1 cellular context compared by ENCODE assay signal in genomic region chr17:18183334-18184142, GRCh38.
A peak's percentile ranks its signal among the peaks of the same experiment; 100 is the strongest.
TF ChIP-seq lines count a peak whose summit lies in the region.

Gene ALKBH5 (plus strand): TSS chr17:18183828. CDS start chr17:18184244, 416 bp downstream.

TF ChIP-seq in HepG2, 621 proteins besides CTCF, POLR2A, EP300 and RAD21 (continued from another document):
- TF ChIP-seq, protein P1, sequence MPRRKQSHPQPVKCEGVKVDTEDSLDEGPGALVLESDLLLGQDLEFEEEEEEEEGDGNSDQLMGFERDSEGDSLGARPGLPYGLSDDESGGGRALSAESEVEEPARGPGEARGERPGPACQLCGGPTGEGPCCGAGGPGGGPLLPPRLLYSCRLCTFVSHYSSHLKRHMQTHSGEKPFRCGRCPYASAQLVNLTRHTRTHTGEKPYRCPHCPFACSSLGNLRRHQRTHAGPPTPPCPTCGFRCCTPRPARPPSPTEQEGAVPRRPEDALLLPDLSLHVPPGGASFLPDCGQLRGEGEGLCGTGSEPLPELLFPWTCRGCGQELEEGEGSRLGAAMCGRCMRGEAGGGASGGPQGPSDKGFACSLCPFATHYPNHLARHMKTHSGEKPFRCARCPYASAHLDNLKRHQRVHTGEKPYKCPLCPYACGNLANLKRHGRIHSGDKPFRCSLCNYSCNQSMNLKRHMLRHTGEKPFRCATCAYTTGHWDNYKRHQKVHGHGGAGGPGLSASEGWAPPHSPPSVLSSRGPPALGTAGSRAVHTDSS (CRISPR knock-in tag; conservative IDR thresholded peaks at IDR 0.05), result no peak
- TF ChIP-seq ZNF747 (CRISPR knock-in tag; IDR thresholded peaks at IDR 0.05; ENCODE audit: borderline replicate concordance) (peak; percentile 44; the same call in 1 of the 2 replicates), ZNF431 (CRISPR knock-in tag; IDR thresholded peaks at IDR 0.05; ENCODE audit: borderline replicate concordance, low read depth) (peak; percentile 32; the same call in 1 of the 2 replicates), MXI1 (IDR thresholded peaks at IDR 0.05; ENCODE audit: borderline replicate concordance, low read depth, low read length) (peak; percentile 89; the same call in 2 of the 3 replicates), DNMT3B (CRISPR knock-in tag; conservative IDR thresholded peaks at IDR 0.05) (0 out of 2 replicates have a peak, but pooled peaks have one; percentile 39), ZNF782 (CRISPR knock-in tag; IDR thresholded peaks at IDR 0.05; ENCODE audit: borderline replicate concordance) (peak; percentile 51; the same call in 1 of the 2 replicates), ASH2L (IDR thresholded peaks at IDR 0.05; ENCODE audit: insufficient read length, low read depth, low read length) (peak; percentile 74)
